ENCODE assay signal across 1 cellular context in the genomic region with DNA sequence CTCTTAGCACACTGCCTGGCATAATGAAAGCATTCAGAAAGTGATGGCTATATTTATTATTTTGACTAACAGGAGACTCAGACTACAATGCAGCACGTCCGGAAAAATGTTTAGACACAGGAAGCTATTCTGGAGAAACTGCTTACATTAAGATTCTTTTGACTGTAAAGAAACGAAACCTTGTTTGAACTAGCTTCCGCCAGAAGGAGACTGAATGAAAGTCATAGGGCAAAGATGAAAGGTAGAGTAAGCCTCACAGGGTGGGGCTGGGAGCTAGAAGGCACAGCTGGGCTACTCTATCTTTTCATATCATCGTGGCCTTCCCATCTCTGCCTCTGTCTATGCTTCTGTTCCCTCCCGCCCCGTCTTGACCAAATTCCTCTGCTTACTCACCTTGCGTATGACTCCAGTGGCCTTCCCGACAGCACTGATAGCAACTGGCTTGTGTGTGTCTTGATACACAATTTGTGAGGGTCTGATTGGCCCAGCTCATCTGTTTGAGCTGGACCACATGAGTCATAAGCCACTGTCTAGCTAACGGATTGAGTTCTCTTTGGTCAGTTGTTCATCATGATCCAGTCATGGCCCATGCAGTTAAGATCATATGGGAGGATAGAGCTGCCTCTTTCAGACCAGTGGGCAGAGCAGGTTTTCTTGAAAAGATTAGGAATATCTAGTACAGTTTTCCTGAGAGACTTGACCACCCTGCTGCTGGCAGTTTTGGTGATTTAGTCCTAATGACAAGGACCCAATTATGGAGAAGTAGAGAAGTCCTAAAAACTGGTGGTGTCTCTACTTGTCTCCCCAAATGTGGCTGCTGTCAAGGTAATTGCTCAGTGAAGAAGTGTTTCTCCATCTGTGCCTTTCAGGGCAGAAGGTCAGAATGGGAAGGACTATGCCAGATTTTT.
TF ChIP-seq lines count a peak whose summit lies in the region.

No MANE protein-coding gene starts in this region.

TF ChIP-seq in HCT116, 20 proteins besides CTCF, POLR2A, EP300 and RAD21 (continued from another document):
- TF ChIP-seq, protein P1, sequence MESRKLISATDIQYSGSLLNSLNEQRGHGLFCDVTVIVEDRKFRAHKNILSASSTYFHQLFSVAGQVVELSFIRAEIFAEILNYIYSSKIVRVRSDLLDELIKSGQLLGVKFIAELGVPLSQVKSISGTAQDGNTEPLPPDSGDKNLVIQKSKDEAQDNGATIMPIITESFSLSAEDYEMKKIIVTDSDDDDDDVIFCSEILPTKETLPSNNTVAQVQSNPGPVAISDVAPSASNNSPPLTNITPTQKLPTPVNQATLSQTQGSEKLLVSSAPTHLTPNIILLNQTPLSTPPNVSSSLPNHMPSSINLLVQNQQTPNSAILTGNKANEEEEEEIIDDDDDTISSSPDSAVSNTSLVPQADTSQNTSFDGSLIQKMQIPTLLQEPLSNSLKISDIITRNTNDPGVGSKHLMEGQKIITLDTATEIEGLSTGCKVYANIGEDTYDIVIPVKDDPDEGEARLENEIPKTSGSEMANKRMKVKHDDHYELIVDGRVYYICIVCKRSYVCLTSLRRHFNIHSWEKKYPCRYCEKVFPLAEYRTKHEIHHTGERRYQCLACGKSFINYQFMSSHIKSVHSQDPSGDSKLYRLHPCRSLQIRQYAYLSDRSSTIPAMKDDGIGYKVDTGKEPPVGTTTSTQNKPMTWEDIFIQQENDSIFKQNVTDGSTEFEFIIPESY (IDR thresholded peaks at IDR 0.05; ENCODE audit: extremely low read depth, insufficient replicate concordance, low read length) = no peak
- TF ChIP-seq, protein P2, sequence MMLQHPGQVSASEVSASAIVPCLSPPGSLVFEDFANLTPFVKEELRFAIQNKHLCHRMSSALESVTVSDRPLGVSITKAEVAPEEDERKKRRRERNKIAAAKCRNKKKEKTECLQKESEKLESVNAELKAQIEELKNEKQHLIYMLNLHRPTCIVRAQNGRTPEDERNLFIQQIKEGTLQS (IDR thresholded peaks at IDR 0.05) = no peak
- peak; percentile 70 for TF ChIP-seq POLR2AphosphoS5 (IDR thresholded peaks at IDR 0.05; ENCODE audit: low read depth, low read length)
- TF ChIP-seq SRF (IDR thresholded peaks at IDR 0.05; ENCODE audit: low read depth) = 0 out of 2 replicates have a peak, but pooled peaks have one; percentile 37
- no peak for TF ChIP-seq ZNF274 (IDR thresholded peaks at IDR 0.05; ENCODE audit: low read depth, low read length)
- TF ChIP-seq, protein P3, sequence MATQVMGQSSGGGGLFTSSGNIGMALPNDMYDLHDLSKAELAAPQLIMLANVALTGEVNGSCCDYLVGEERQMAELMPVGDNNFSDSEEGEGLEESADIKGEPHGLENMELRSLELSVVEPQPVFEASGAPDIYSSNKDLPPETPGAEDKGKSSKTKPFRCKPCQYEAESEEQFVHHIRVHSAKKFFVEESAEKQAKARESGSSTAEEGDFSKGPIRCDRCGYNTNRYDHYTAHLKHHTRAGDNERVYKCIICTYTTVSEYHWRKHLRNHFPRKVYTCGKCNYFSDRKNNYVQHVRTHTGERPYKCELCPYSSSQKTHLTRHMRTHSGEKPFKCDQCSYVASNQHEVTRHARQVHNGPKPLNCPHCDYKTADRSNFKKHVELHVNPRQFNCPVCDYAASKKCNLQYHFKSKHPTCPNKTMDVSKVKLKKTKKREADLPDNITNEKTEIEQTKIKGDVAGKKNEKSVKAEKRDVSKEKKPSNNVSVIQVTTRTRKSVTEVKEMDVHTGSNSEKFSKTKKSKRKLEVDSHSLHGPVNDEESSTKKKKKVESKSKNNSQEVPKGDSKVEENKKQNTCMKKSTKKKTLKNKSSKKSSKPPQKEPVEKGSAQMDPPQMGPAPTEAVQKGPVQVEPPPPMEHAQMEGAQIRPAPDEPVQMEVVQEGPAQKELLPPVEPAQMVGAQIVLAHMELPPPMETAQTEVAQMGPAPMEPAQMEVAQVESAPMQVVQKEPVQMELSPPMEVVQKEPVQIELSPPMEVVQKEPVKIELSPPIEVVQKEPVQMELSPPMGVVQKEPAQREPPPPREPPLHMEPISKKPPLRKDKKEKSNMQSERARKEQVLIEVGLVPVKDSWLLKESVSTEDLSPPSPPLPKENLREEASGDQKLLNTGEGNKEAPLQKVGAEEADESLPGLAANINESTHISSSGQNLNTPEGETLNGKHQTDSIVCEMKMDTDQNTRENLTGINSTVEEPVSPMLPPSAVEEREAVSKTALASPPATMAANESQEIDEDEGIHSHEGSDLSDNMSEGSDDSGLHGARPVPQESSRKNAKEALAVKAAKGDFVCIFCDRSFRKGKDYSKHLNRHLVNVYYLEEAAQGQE (IDR thresholded peaks at IDR 0.05; ENCODE audit: low read depth) = no peak
- no peak for TF ChIP-seq EZH2 (IDR thresholded peaks at IDR 0.05)
